ENCODE assay signal across 1 cellular context in the genomic region with DNA sequence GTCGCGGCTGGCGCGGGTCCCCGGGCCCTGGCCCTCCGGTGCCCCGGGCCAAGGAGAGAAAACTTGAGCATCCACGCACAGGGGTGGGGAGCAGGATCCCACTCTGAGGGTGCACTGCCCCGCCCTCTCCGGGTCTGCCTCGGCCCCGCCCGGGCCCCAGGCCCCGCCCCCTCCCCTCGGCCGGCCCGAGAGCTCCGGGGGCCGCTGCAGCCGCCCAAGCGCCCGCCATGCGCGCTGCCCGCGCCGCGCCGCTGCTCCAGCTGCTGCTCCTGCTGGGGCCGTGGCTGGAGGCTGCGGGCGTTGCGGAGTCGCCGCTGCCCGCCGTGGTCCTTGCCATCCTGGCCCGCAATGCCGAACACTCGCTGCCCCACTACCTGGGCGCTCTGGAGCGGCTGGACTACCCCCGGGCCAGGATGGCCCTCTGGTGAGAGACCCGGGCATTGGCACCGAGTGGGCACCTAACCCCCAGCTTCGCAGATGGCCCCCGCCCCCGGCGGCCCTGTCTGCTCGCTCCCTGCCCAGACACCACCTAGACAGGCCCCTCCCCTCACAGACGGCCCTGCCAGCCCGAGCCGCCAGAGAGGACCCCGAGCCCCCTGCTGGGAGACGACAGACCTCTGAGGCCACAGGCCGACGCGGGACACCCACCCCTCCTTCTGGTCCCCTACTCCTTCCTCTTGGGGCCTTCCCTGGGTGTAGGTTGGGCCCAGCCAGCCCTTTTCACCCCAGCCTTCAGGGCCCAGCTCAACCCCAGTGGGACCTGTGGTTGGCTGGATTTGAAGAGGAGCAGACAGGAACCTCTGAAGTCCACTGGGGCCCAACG.
TF ChIP-seq lines count a peak whose summit lies in the region.

A gene with protein sequence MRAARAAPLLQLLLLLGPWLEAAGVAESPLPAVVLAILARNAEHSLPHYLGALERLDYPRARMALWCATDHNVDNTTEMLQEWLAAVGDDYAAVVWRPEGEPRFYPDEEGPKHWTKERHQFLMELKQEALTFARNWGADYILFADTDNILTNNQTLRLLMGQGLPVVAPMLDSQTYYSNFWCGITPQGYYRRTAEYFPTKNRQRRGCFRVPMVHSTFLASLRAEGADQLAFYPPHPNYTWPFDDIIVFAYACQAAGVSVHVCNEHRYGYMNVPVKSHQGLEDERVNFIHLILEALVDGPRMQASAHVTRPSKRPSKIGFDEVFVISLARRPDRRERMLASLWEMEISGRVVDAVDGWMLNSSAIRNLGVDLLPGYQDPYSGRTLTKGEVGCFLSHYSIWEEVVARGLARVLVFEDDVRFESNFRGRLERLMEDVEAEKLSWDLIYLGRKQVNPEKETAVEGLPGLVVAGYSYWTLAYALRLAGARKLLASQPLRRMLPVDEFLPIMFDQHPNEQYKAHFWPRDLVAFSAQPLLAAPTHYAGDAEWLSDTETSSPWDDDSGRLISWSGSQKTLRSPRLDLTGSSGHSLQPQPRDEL (plus strand): TSS at position 207 of the 823 bp plus-strand sequence. CDS start 21 bp downstream, at position 228.

TF ChIP-seq in H1, 55 proteins besides CTCF, POLR2A, EP300 and RAD21:
- TF ChIP-seq SP2 (IDR thresholded peaks at IDR 0.05; ENCODE audit: low read length), result no peak
- peak; percentile 16 for TF ChIP-seq ASH2L (IDR thresholded peaks at IDR 0.05; ENCODE audit: low read length)
- no peak for TF ChIP-seq GTF2F1 (IDR thresholded peaks at IDR 0.05; ENCODE audit: borderline replicate concordance, low read depth, low read length)
- no peak for TF ChIP-seq FOSL1 (IDR thresholded peaks at IDR 0.05; ENCODE audit: insufficient read depth, low read depth, low read length)
- peak; percentile 4; the same call in 1 of the 2 replicates for TF ChIP-seq GABPA (IDR thresholded peaks at IDR 0.05; ENCODE audit: borderline replicate concordance, insufficient read depth, low read length)
- TF ChIP-seq, protein P1, sequence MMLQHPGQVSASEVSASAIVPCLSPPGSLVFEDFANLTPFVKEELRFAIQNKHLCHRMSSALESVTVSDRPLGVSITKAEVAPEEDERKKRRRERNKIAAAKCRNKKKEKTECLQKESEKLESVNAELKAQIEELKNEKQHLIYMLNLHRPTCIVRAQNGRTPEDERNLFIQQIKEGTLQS (IDR thresholded peaks at IDR 0.05; ENCODE audit: insufficient read depth, low read depth, low read length), result no peak
- TF ChIP-seq KDM4A (IDR thresholded peaks at IDR 0.05; ENCODE audit: low read depth, low read length, severe bottlenecking), result peak; percentile 82
- no peak for TF ChIP-seq SP4 (IDR thresholded peaks at IDR 0.05; ENCODE audit: low read length)
- no peak for TF ChIP-seq CBX5 (IDR thresholded peaks at IDR 0.05; ENCODE audit: low read depth, low read length)
- no peak for TF ChIP-seq CHD2 (IDR thresholded peaks at IDR 0.05; ENCODE audit: low read length)
